8 cellular contexts compared by ENCODE assay signal in genomic region chr17:17724991-17725852, GRCh38. TPM values are rescaled to one million over a fixed set of nuclear protein-coding genes. Genes with fewer than 3 reads are reported as not detected.
DNase-seq lines count a peak whose midpoint lies in the region; ATAC-seq and TF ChIP-seq lines count a peak whose summit lies in the region.

No MANE protein-coding gene starts in this region.

- ATAC-seq in thoracic aorta (ENCODE audit: insufficient number of reproducible peaks, low FRiP score, low read depth) (no peak), HG03196 (IDR thresholded peaks at IDR 0.05; ENCODE audit: unreplicated experiment) (no peak), HG02870 (IDR thresholded peaks at IDR 0.05; ENCODE audit: unreplicated experiment) (no peak)

- H3K4me1 Mint-ChIP-seq in activated CD4-positive, alpha-beta memory T cell treated with anti-CD3 and anti-CD28 coated beads for 36 hours (ENCODE audit: low read depth): peaks cover 24% of the 10 kb centered on the region
- peaks cover 23% of the 10 kb centered on the region for H3K4me1 Mint-ChIP-seq in activated CD4-positive, alpha-beta memory T cell treated with anti-CD3 and anti-CD28 coated beads, Interleukin-2, amount 10 ng/mL, durations not matched to agents 7 days and 5 days

- no peaks in the 10 kb centered on the region for H3K9me3 Mint-ChIP-seq in activated CD4-positive, alpha-beta memory T cell treated with anti-CD3 and anti-CD28 coated beads for 36 hours
- no peaks in the 10 kb centered on the region for H3K9me3 Mint-ChIP-seq in activated CD4-positive, alpha-beta memory T cell treated with anti-CD3 and anti-CD28 coated beads, Interleukin-2, amount 10 ng/mL, durations not matched to agents 7 days and 5 days

- H3K27ac Mint-ChIP-seq in activated CD4-positive, alpha-beta memory T cell treated with anti-CD3 and anti-CD28 coated beads for 36 hours: no peak overlapping the region
- no peak overlapping the region for H3K27ac Mint-ChIP-seq in activated CD4-positive, alpha-beta memory T cell treated with anti-CD3 and anti-CD28 coated beads, Interleukin-2, amount 10 ng/mL, durations not matched to agents 7 days and 5 days

- no peaks in the 10 kb centered on the region for H3K36me3 ChIP-seq in adrenal gland (replicated peaks in 1 of 2)
- H3K36me3 ChIP-seq in kidney epithelial cell (ENCODE audit: control insufficient read depth, insufficient read depth, low read length): no peaks in the 10 kb centered on the region
- H3K36me3 ChIP-seq in thoracic aorta: no peaks in the 10 kb centered on the region

- H3K27ac ChIP-seq in adrenal gland (peak overlapping the region in 4 of 5 donors; percentile 13 to 87 (median 57)), thoracic aorta (no peak overlapping the region)

- H3K9me3 ChIP-seq in adrenal gland (replicated peaks in 1 of 3) (no peaks in the 10 kb centered on the region), thoracic aorta (no peaks in the 10 kb centered on the region)

- peak overlapping the region; percentile 16 for H3K4me3 Mint-ChIP-seq in activated CD4-positive, alpha-beta memory T cell treated with anti-CD3 and anti-CD28 coated beads for 36 hours
- H3K4me3 Mint-ChIP-seq in activated CD4-positive, alpha-beta memory T cell treated with anti-CD3 and anti-CD28 coated beads, Interleukin-2, amount 10 ng/mL, durations not matched to agents 7 days and 5 days: no peak overlapping the region

- 19 to 27% (median 23%) methylated on average over 21 to 37 of the region's 37 CpGs for WGBS in adrenal gland, 4 donors

- CTCF ChIA-PET in activated CD4-positive, alpha-beta memory T cell treated with anti-CD3 and anti-CD28 coated beads for 36 hours (lab: Charles Lee): no interaction called here
- CTCF ChIA-PET in activated CD4-positive, alpha-beta memory T cell treated with anti-CD3 and anti-CD28 coated beads, Interleukin-2, amount 10 ng/mL, durations not matched to agents 7 days and 5 days (lab: Charles Lee): no interaction called here

- no peak for TF ChIP-seq POLR2A in adrenal gland (IDR thresholded peaks at IDR 0.05)

- peak overlapping the region in 2 of 4 donors; percentile 26 to 71 for H3K4me3 ChIP-seq in adrenal gland
- H3K4me3 ChIP-seq in kidney epithelial cell (ENCODE audit: low read depth, low read length): peak overlapping the region; percentile 48
- H3K4me3 ChIP-seq in thoracic aorta: peak overlapping the region; percentile 83

- no peak for DNase-seq in activated CD4-positive, alpha-beta memory T cell treated with anti-CD3 and anti-CD28 coated beads for 36 hours
- DNase-seq in activated CD4-positive, alpha-beta memory T cell treated with anti-CD3 and anti-CD28 coated beads, Interleukin-2, amount 10 ng/mL, durations not matched to agents 7 days and 5 days: no peak
- DNase-seq in adrenal gland (peak in 4 of 7 donors; percentile 46 to 76 (median 64)), kidney epithelial cell (ENCODE audit: low read depth) (no peak), thoracic aorta (ENCODE audit: low spot score) (no peak), cerebellar nuclear complex (lab: John Stamatoyannopoulos, UW) (no peak)

- H3K27me3 Mint-ChIP-seq in activated CD4-positive, alpha-beta memory T cell treated with anti-CD3 and anti-CD28 coated beads for 36 hours: peaks cover 25% of the 10 kb centered on the region
- H3K27me3 Mint-ChIP-seq in activated CD4-positive, alpha-beta memory T cell treated with anti-CD3 and anti-CD28 coated beads, Interleukin-2, amount 10 ng/mL, durations not matched to agents 7 days and 5 days: peaks cover 42% of the 10 kb centered on the region

- POLR2A ChIA-PET in activated CD4-positive, alpha-beta memory T cell treated with anti-CD3 and anti-CD28 coated beads for 36 hours (lab: Charles Lee): no interaction called here
- POLR2A ChIA-PET in activated CD4-positive, alpha-beta memory T cell treated with anti-CD3 and anti-CD28 coated beads, Interleukin-2, amount 10 ng/mL, durations not matched to agents 7 days and 5 days (lab: Charles Lee): interaction anchor here (1.2 kb wide), 1 partner anchor 43 kb away, joined by 4 read pairs; no protein-coding TSS in a partner anchor

- intact Hi-C loops in activated CD4-positive, alpha-beta memory T cell treated with anti-CD3 and anti-CD28 coated beads for 36 hours (cut with micrococcal nuclease): loop anchor here (5.0 kb wide), 2 partner anchors 57 to 132 kb away; no protein-coding TSS in a partner anchor
- intact Hi-C loops in adrenal gland (cut with DNase I): no loop called here

- H3K4me1 ChIP-seq in adrenal gland (replicated peaks in 1 of 2) (peaks cover 44 to 81% of the 10 kb centered on the region in 2 donors), thoracic aorta (ENCODE audit: control insufficient read depth in 1 of 2, low read depth in 2 of 2) (peaks cover 19 to 30% of the 10 kb centered on the region in 2 donors)

- no peaks in the 10 kb centered on the region for H3K36me3 Mint-ChIP-seq in activated CD4-positive, alpha-beta memory T cell treated with anti-CD3 and anti-CD28 coated beads for 36 hours
- H3K36me3 Mint-ChIP-seq in activated CD4-positive, alpha-beta memory T cell treated with anti-CD3 and anti-CD28 coated beads, Interleukin-2, amount 10 ng/mL, durations not matched to agents 7 days and 5 days (ENCODE audit: low read depth): peaks cover 10% of the 10 kb centered on the region

- no peak for TF ChIP-seq CTCF in adrenal gland (IDR thresholded peaks at IDR 0.05)
- TF ChIP-seq CTCF in kidney epithelial cell (IDR thresholded peaks at IDR 0.05; ENCODE audit: insufficient read depth, low read length, poor library complexity, severe bottlenecking): no peak
- TF ChIP-seq CTCF in thoracic aorta (IDR thresholded peaks at IDR 0.05): no peak

- no peaks in the 10 kb centered on the region for H3K27me3 ChIP-seq in adrenal gland
- no peaks in the 10 kb centered on the region for H3K27me3 ChIP-seq in kidney epithelial cell (ENCODE audit: control insufficient read depth, insufficient read depth, low read length)
- H3K27me3 ChIP-seq in thoracic aorta (replicated peaks; ENCODE audit: insufficient read depth): no peaks in the 10 kb centered on the region

RNA-seq across cellular contexts. Expression of gene RAI1, which starts 44.0 kb away (rescaled TPM):
- 10 to 100 TPM; 10.5 to 11.0 TPM for total RNA-seq in activated CD4-positive, alpha-beta memory T cell treated with anti-CD3 and anti-CD28 coated beads for 36 hours
- total RNA-seq in activated CD4-positive, alpha-beta memory T cell treated with anti-CD3 and anti-CD28 coated beads, Interleukin-2, amount 10 ng/mL, durations not matched to agents 7 days and 5 days: 10 to 100 TPM; 16.7 TPM
- 10 to 100 TPM; 14.7 to 37.3 (median 28.1) TPM for total RNA-seq in adrenal gland
- polyA plus RNA-seq in adrenal gland: 10 to 100 TPM in 2 of 3 donors, 1 to 10 TPM in 1; 4.2 to 31.2 (median 14.6) TPM
- 31.3 and 35.0 TPM in 2 replicates for total RNA-seq in kidney epithelial cell
- 10 to 100 TPM; 21.0 to 31.5 TPM for total RNA-seq in thoracic aorta

Comparison
In these comparisons a context has a peak if more than half of its experiments do, and no peak if none do; other contexts are left out.
1. DNase-seq: peak in adrenal gland (4 of 7); none in activated CD4-positive, alpha-beta memory T cell treated with anti-CD3 and anti-CD28 coated beads for 36 hours (single experiment), activated CD4-positive, alpha-beta memory T cell treated with anti-CD3 and anti-CD28 coated beads, Interleukin-2, amount 10 ng/mL, durations not matched to agents 7 days and 5 days (single experiment), kidney epithelial cell (single experiment), thoracic aorta (single experiment) and cerebellar nuclear complex (0 of 2).
2. H3K27ac ChIP-seq: peak in adrenal gland (4 of 5); none in thoracic aorta (0 of 2).